ENCODE assay signal across 21 cellular contexts in genomic region chr3:48962939-48963338, GRCh38.
"Had no signal": no experiment of that assay in that cellular context is flagged by ENCODE, and none has a peak within 500 bp of the region (broad histone marks: within the 10 kb centered on the region; RNA-seq: fewer than 3 reads in every experiment).

No MANE protein-coding gene starts in this region.

- H3K9me3 Mint-ChIP-seq: activated CD4-positive, alpha-beta T cell treated with anti-CD3 and anti-CD28 coated beads, Interleukin-2, amount 10 ng/mL, durations not matched to agents 7 days and 5 days; activated naive CD4-positive, alpha-beta T cell treated with anti-CD3 and anti-CD28 coated beads, Interleukin-2, amount 50 U/mL, for 72 hours; brain; dendritic cell treated with granulocyte-macrophage colony-stimulating factor and Interleukin-4, amounts not matched to agents 40 ng/mL and 50 ng/mL, for 4 days; naive thymus-derived CD4-positive, alpha-beta T cell; stimulated activated naive B cell treated with anti-CD40 and anti-IgM and Interleukin-4, amounts not matched to agents 10 μg/mL and 1 μg/mL and 100 μg/mL, for 72 hours had no signal

- H3K9me3 ChIP-seq: esophagus squamous epithelium, gastrocnemius medialis, left lung, testis, uterus had no signal

- DNase-seq: activated CD4-positive, alpha-beta T cell treated with anti-CD3 and anti-CD28 coated beads, Interleukin-2, amount 10 ng/mL, durations not matched to agents 7 days and 5 days; activated CD8-positive, alpha-beta memory T cell treated with anti-CD3 and anti-CD28 coated beads for 24 hours; aorta; effector CD8-positive, alpha-beta T cell; esophagus squamous epithelium; gastrocnemius medialis; kidney glomerular epithelial cell; left lung; naive thymus-derived CD4-positive, alpha-beta T cell; small intestine; stimulated activated CD4-positive, alpha-beta T cell treated with anti-CD3 and anti-CD28 coated beads, Interleukin-2, amount 100 ng/mL, for 24 hours; stimulated activated naive B cell treated with anti-CD40 and anti-IgM and Interleukin-4, amounts not matched to agents 10 μg/mL and 1 μg/mL and 100 μg/mL, for 72 hours; testis; trophoblast cell; uterus had no signal

- H3K4me1 ChIP-seq: esophagus squamous epithelium, left lung, uterus had no signal

- ATAC-seq: activated CD4-positive, CD25-positive, alpha-beta regulatory T cell treated with anti-CD3 and anti-CD28 coated beads, Interleukin-2, amount 50 U/mL, for 24 hours; activated naive CD4-positive, alpha-beta T cell treated with anti-CD3 and anti-CD28 coated beads, Interleukin-2, amount 50 U/mL, for 72 hours; gastrocnemius medialis; left lung; naive thymus-derived CD4-positive, alpha-beta T cell; sciatic nerve; stimulated activated naive B cell treated with anti-CD40 and anti-IgM and Interleukin-4, amounts not matched to agents 10 μg/mL and 1 μg/mL and 100 μg/mL, for 72 hours had no signal

- H3K4me1 Mint-ChIP-seq: brain had no signal

- H3K27me3 ChIP-seq: esophagus squamous epithelium, gastrocnemius medialis, left lung, testis, uterus had no signal

- H3K4me3 ChIP-seq: esophagus squamous epithelium, gastrocnemius medialis, left lung, lung, testis, uterus had no signal

- H3K4me3 Mint-ChIP-seq: activated CD4-positive, alpha-beta T cell treated with anti-CD3 and anti-CD28 coated beads, Interleukin-2, amount 10 ng/mL, durations not matched to agents 7 days and 5 days; brain; dendritic cell treated with granulocyte-macrophage colony-stimulating factor and Interleukin-4, amounts not matched to agents 40 ng/mL and 50 ng/mL, for 4 days; naive thymus-derived CD4-positive, alpha-beta T cell; stimulated activated naive B cell treated with anti-CD40 and anti-IgM and Interleukin-4, amounts not matched to agents 10 μg/mL and 1 μg/mL and 100 μg/mL, for 72 hours had no signal

- H3K27me3 Mint-ChIP-seq: activated CD4-positive, alpha-beta T cell treated with anti-CD3 and anti-CD28 coated beads, Interleukin-2, amount 10 ng/mL, durations not matched to agents 7 days and 5 days; brain; dendritic cell treated with granulocyte-macrophage colony-stimulating factor and Interleukin-4, amounts not matched to agents 40 ng/mL and 50 ng/mL, for 4 days; naive thymus-derived CD4-positive, alpha-beta T cell; stimulated activated naive B cell treated with anti-CD40 and anti-IgM and Interleukin-4, amounts not matched to agents 10 μg/mL and 1 μg/mL and 100 μg/mL, for 72 hours had no signal

- H3K27ac ChIP-seq: esophagus squamous epithelium, gastrocnemius medialis, left lung, testis, uterus had no signal

- H3K27ac Mint-ChIP-seq: activated CD4-positive, alpha-beta T cell treated with anti-CD3 and anti-CD28 coated beads, Interleukin-2, amount 10 ng/mL, durations not matched to agents 7 days and 5 days; dendritic cell treated with granulocyte-macrophage colony-stimulating factor and Interleukin-4, amounts not matched to agents 40 ng/mL and 50 ng/mL, for 4 days had no signal
